ENCODE assay signal across 29 cellular contexts in the genomic region with DNA sequence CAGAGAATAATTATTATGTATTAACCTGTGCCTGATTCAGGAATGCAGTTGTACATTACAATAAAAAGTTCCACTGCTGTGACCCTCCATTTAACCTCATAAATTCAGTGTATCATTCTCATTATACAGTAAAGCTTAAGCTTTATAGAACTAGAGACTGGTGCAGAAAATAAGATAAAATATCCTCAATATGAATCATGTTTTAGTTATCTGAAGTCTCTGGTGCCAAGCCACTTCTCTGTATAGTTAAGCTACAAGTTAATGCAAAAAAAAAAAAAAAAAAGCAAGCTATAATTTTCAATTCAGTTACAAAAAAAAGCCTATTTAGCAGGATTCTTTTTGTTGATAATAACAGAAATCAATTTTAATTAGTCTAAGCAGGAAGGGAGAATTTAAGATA. TPM values are rescaled to one million over a fixed set of nuclear protein-coding genes. Genes with fewer than 3 reads are reported as not detected.
"Had no signal": no experiment of that assay in that cellular context is flagged by ENCODE, and none has a peak within 500 bp of the region (broad histone marks: within the 10 kb centered on the region; RNA-seq: fewer than 3 reads in every experiment).

No MANE protein-coding gene starts in this region.

- H3K36me3 Mint-ChIP-seq: activated naive CD8-positive, alpha-beta T cell treated with anti-CD3 and anti-CD28 coated beads for 36 hours; naive thymus-derived CD8-positive, alpha-beta T cell; neural progenitor cell had no signal

- H3K27me3 ChIP-seq: esophagus muscularis mucosa, gastroesophageal sphincter, hepatocyte, neural progenitor cell, spleen, tibial nerve had no signal

- H3K79me2 ChIP-seq: hepatocyte had no signal

- H3K9ac ChIP-seq: neural progenitor cell had no signal

- H3K9me3 ChIP-seq: esophagus muscularis mucosa, gastroesophageal sphincter, spleen, tibial nerve had no signal

- ATAC-seq: gastroesophageal sphincter; naive thymus-derived CD8-positive, alpha-beta T cell; right cardiac atrium had no signal

- H3K4me2 ChIP-seq: hepatocyte, neural progenitor cell had no signal

- H3K4me1 Mint-ChIP-seq: activated naive CD8-positive, alpha-beta T cell treated with anti-CD3 and anti-CD28 coated beads for 36 hours; naive thymus-derived CD8-positive, alpha-beta T cell; neural progenitor cell had no signal

- H3K4me3 Mint-ChIP-seq: activated naive CD4-positive, alpha-beta T cell treated with anti-CD3 and anti-CD28 coated beads for 36 hours; activated naive CD8-positive, alpha-beta T cell treated with anti-CD3 and anti-CD28 coated beads for 36 hours; activated T-helper 1 cell treated with anti-CD3 and anti-CD28 coated beads, Interleukin-12 subunit alpha, Interleukin-12 subunit beta, Interleukin-2, Interleukin-4 antibody, amounts not matched to agents 30 ng/mL and 10 ng/mL and 1 ng/mL, durations not matched to agents 14 hours and 24 hours and 36 hours; endodermal cell; naive thymus-derived CD8-positive, alpha-beta T cell; neural progenitor cell had no signal

- DNase-seq: activated CD4-positive, alpha-beta T cell treated with anti-CD3 and anti-CD28 coated beads for 4 hours; activated CD4-positive, alpha-beta T cell treated with anti-CD3 and anti-CD28 coated beads, Interleukin-2, amount 50 U/mL, for 48 hours; activated CD4-positive, CD25-positive, alpha-beta regulatory T cell; activated CD8-positive, alpha-beta memory T cell treated with anti-CD3 and anti-CD28 coated beads for 24 hours; activated effector memory CD4-positive, alpha-beta T cell treated with anti-CD3 and anti-CD28 coated beads, Interleukin-2, amount 50 U/mL, for 16 hours; activated naive CD4-positive, alpha-beta T cell treated with anti-CD3 and anti-CD28 coated beads for 36 hours; activated naive CD8-positive, alpha-beta T cell treated with anti-CD3 and anti-CD28 coated beads for 36 hours; amniotic stem cell; caudate nucleus; endodermal cell; kidney; midbrain; naive thymus-derived CD8-positive, alpha-beta T cell; occipital lobe; right cardiac atrium; spleen; stimulated activated naive CD4-positive, alpha-beta T cell had no signal

- H3K36me3 ChIP-seq: esophagus muscularis mucosa, gastroesophageal sphincter, neural progenitor cell, spleen, tibial nerve had no signal

- H3K9me3 Mint-ChIP-seq: activated naive CD4-positive, alpha-beta T cell treated with anti-CD3 and anti-CD28 coated beads for 36 hours; activated naive CD8-positive, alpha-beta T cell treated with anti-CD3 and anti-CD28 coated beads for 36 hours; activated T-helper 1 cell treated with anti-CD3 and anti-CD28 coated beads, Interleukin-12 subunit alpha, Interleukin-12 subunit beta, Interleukin-2, Interleukin-4 antibody, amounts not matched to agents 30 ng/mL and 10 ng/mL and 1 ng/mL, durations not matched to agents 14 hours and 24 hours and 36 hours; endodermal cell; naive thymus-derived CD8-positive, alpha-beta T cell; neural progenitor cell had no signal

- H3K4me1 ChIP-seq: esophagus muscularis mucosa, gastroesophageal sphincter, neural progenitor cell, spleen, tibial nerve had no signal

- H2AFZ ChIP-seq: hepatocyte, neural progenitor cell had no signal

- H3K27ac Mint-ChIP-seq: activated naive CD4-positive, alpha-beta T cell treated with anti-CD3 and anti-CD28 coated beads for 36 hours; activated naive CD8-positive, alpha-beta T cell treated with anti-CD3 and anti-CD28 coated beads for 36 hours; activated T-helper 1 cell treated with anti-CD3 and anti-CD28 coated beads, Interleukin-12 subunit alpha, Interleukin-12 subunit beta, Interleukin-2, Interleukin-4 antibody, amounts not matched to agents 30 ng/mL and 10 ng/mL and 1 ng/mL, durations not matched to agents 14 hours and 24 hours and 36 hours; endodermal cell; naive thymus-derived CD8-positive, alpha-beta T cell; neural progenitor cell had no signal

- H3K4me3 ChIP-seq: esophagus muscularis mucosa, gastroesophageal sphincter, hepatocyte, neural progenitor cell, spleen, tibial nerve had no signal

- H3K27ac ChIP-seq: esophagus muscularis mucosa, gastroesophageal sphincter, hepatocyte, neural progenitor cell, spleen, tibial nerve had no signal

RNA-seq across cellular contexts. Expression of a gene that starts 22.4 kb away (rescaled TPM):
- total RNA-seq: activated naive CD4-positive, alpha-beta T cell treated with anti-CD3 and anti-CD28 coated beads for 36 hours; activated naive CD8-positive, alpha-beta T cell treated with anti-CD3 and anti-CD28 coated beads for 36 hours; activated T-helper 1 cell treated with anti-CD3 and anti-CD28 coated beads, Interleukin-12 subunit alpha, Interleukin-12 subunit beta, Interleukin-2, Interleukin-4 antibody, amounts not matched to agents 30 ng/mL and 10 ng/mL and 1 ng/mL, durations not matched to agents 14 hours and 24 hours and 36 hours; chondrocyte; endodermal cell; esophagus muscularis mucosa; fibroblast of villous mesenchyme; gastroesophageal sphincter; hepatocyte; kidney; lower leg skin; naive thymus-derived CD8-positive, alpha-beta T cell; occipital lobe; right cardiac atrium; spleen; T-helper 1 cell treated with Interleukin-12 subunit alpha and Interleukin-12 subunit beta and Interleukin-4 antibody, amounts not matched to agents 30 ng/mL and 1 ng/mL, for 36 hours; temporal lobe; tibial nerve; ureter had no signal
- polyA plus RNA-seq: hepatocyte, right cardiac atrium, spleen had no signal
